ENCODE assay signal across 1 cellular context in genomic region chr9:5799314-5799713, GRCh38.
TF ChIP-seq lines count a peak whose summit lies in the region.

No MANE protein-coding gene starts in this region.

TF ChIP-seq in H1, 55 proteins besides CTCF, POLR2A, EP300 and RAD21 (continued from another document):
- no peak for TF ChIP-seq E2F6 (IDR thresholded peaks at IDR 0.05)
- TF ChIP-seq NANOG (IDR thresholded peaks at IDR 0.05; ENCODE audit: insufficient read depth, low read depth, low read length, poor library complexity, severe bottlenecking) = no peak
- no peak for TF ChIP-seq CEBPB (IDR thresholded peaks at IDR 0.05; ENCODE audit: low read depth, low read length)
